8 cellular contexts compared by ENCODE assay signal in the genomic region with DNA sequence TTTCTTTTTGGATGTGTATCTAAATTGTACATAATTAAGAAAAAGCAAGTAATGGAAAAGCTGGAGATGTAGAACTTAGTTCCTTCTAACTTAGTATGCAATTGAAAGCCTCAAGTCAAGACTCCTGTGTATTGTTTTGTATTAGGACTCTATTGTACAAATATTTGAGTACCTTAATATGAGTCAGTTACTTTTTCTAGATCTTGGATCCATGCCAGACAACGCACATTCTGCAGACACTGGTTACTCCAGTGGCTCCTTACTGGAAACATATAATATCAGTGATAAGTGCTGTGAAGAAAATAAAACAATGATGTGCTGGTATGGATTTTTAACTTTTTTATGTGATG. TPM values are rescaled to one million over a fixed set of nuclear protein-coding genes. Genes with fewer than 3 reads are reported as not detected.
DNase-seq lines count a peak whose midpoint lies in the region; ATAC-seq and TF ChIP-seq lines count a peak whose summit lies in the region.

No MANE protein-coding gene starts in this region.

- no peak for ATAC-seq in gastrocnemius medialis
- no peak for ATAC-seq in GM18858 (IDR thresholded peaks at IDR 0.05; ENCODE audit: unreplicated experiment)

- H3K4me2 ChIP-seq in MM.1S (ENCODE audit: low read depth, low read length): peak overlapping the region; percentile 80

- H3F3A ChIP-seq in MM.1S (ENCODE audit: insufficient read depth, low read length): 0 out of 2 replicates have a peak, but pooled peaks cover 6% of the 10 kb centered on the region

- DNase-seq in NCI-H1105 treated with DMSO at 0.1 percent for 48 hours (lab: John Stamatoyannopoulos, UW) (peak; percentile 42), NCI-H1105 (lab: John Stamatoyannopoulos, UW) (no peak), MM.1S (no peak), fibroblast of the conjunctiva (ENCODE audit: low read depth) (peak; percentile 55), gastrocnemius medialis (no peak), NCI-H187 (lab: John Stamatoyannopoulos, UW) (no peak)
- DNase-seq in activated CD4-positive, alpha-beta T cell treated with anti-CD3 and anti-CD28 coated beads, Interleukin-2, amount 10 ng/mL, durations not matched to agents 7 days and 5 days: peak; percentile 32

- no peak overlapping the region for H3K27ac ChIP-seq in MM.1S (ENCODE audit: low read length)
- H3K27ac ChIP-seq in gastrocnemius medialis: peak overlapping the region; percentile 92 to 97 (median 96)

- no peaks in the 10 kb centered on the region for H3K9me2 ChIP-seq in MM.1S (replicated peaks; ENCODE audit: insufficient read depth, low read length)

- no peak for TF ChIP-seq CTCF in MM.1S (IDR thresholded peaks at IDR 0.05; ENCODE audit: low read length)
- TF ChIP-seq CTCF in gastrocnemius medialis (IDR thresholded peaks at IDR 0.05 in 4 of 5, conservative IDR thresholded peaks at IDR 0.05 in 1 of 5): no peak

- H3K36me3 Mint-ChIP-seq in activated CD4-positive, alpha-beta T cell treated with anti-CD3 and anti-CD28 coated beads, Interleukin-2, amount 10 ng/mL, durations not matched to agents 7 days and 5 days (ENCODE audit: low read depth): peaks cover 44% of the 10 kb centered on the region

- H4K20me1 ChIP-seq in MM.1S (ENCODE audit: insufficient read depth, low read length): no peaks in the 10 kb centered on the region

- peaks cover 23% of the 10 kb centered on the region for H3K79me2 ChIP-seq in MM.1S (ENCODE audit: low read length)

- POLR2A ChIA-PET in activated CD4-positive, alpha-beta T cell treated with anti-CD3 and anti-CD28 coated beads, Interleukin-2, amount 10 ng/mL, durations not matched to agents 7 days and 5 days (lab: Charles Lee): interaction anchor here (1.0 kb wide), 1 partner anchor 98 kb away, joined by 15 read pairs; no protein-coding TSS in a partner anchor

- H3K9me3 ChIP-seq in MM.1S (replicated peaks; ENCODE audit: insufficient read depth, low read length): no peaks in the 10 kb centered on the region
- H3K9me3 ChIP-seq in gastrocnemius medialis: no peaks in the 10 kb centered on the region

- H3K27me3 ChIP-seq in MM.1S (replicated peaks; ENCODE audit: insufficient read depth, low read length) (no peaks in the 10 kb centered on the region), gastrocnemius medialis (no peaks in the 10 kb centered on the region)

- intact Hi-C loops in gastrocnemius medialis (cut with DNase I; ENCODE audit: low total_unique reads): loop anchor here (5.0 to 10.0 kb wide), 4 partner anchors 161 to 1526 kb away; partner anchors contain the start of genes DNAH7 and STK17B

- peaks cover 32% of the 10 kb centered on the region for H3K4me1 Mint-ChIP-seq in activated CD4-positive, alpha-beta T cell treated with anti-CD3 and anti-CD28 coated beads, Interleukin-2, amount 10 ng/mL, durations not matched to agents 7 days and 5 days

- no peaks in the 10 kb centered on the region for H3K9me3 Mint-ChIP-seq in activated CD4-positive, alpha-beta T cell treated with anti-CD3 and anti-CD28 coated beads, Interleukin-2, amount 10 ng/mL, durations not matched to agents 7 days and 5 days

- H2AFZ ChIP-seq in MM.1S (ENCODE audit: low read length): no peak overlapping the region

- H3K27me3 Mint-ChIP-seq in activated CD4-positive, alpha-beta T cell treated with anti-CD3 and anti-CD28 coated beads, Interleukin-2, amount 10 ng/mL, durations not matched to agents 7 days and 5 days: peaks cover 2% of the 10 kb centered on the region

- H3K4me1 ChIP-seq in MM.1S (ENCODE audit: low read length) (peaks cover 18% of the 10 kb centered on the region; the same call in 1 of the 2 replicates), gastrocnemius medialis (peaks cover 23% of the 10 kb centered on the region in 2 donors)

- in situ Hi-C loops in gastrocnemius medialis (cut with MboI; ENCODE audit: low sequenced_read_pairs in 4 of 4): no loop called here

- no peaks in the 10 kb centered on the region for H3K36me3 ChIP-seq in MM.1S (replicated peaks; ENCODE audit: insufficient read depth, low read length)
- no peaks in the 10 kb centered on the region for H3K36me3 ChIP-seq in gastrocnemius medialis

- CTCF ChIA-PET in activated CD4-positive, alpha-beta T cell treated with anti-CD3 and anti-CD28 coated beads, Interleukin-2, amount 10 ng/mL, durations not matched to agents 7 days and 5 days (lab: Charles Lee): interaction anchor here (1.0 kb wide), 1 partner anchor 161 kb away, joined by 3 read pairs; no protein-coding TSS in a partner anchor

- no peak for TF ChIP-seq POLR2A in gastrocnemius medialis (IDR thresholded peaks at IDR 0.05)

- peak overlapping the region; percentile 99 for H3K27ac Mint-ChIP-seq in activated CD4-positive, alpha-beta T cell treated with anti-CD3 and anti-CD28 coated beads, Interleukin-2, amount 10 ng/mL, durations not matched to agents 7 days and 5 days

- H3K4me3 ChIP-seq in MM.1S (ENCODE audit: low read length) (peak overlapping the region; percentile 86), gastrocnemius medialis (peak overlapping the region; percentile 80 to 94 (median 88))

- H3K4me3 Mint-ChIP-seq in activated CD4-positive, alpha-beta T cell treated with anti-CD3 and anti-CD28 coated beads, Interleukin-2, amount 10 ng/mL, durations not matched to agents 7 days and 5 days: peak overlapping the region; percentile 97

- peak overlapping the region; percentile 97 for H3K9ac ChIP-seq in MM.1S (ENCODE audit: low read length)

RNA-seq across cellular contexts. Expression of gene SLC39A10, which starts 1.5 kb away (rescaled TPM):
- total RNA-seq in activated CD4-positive, alpha-beta T cell treated with anti-CD3 and anti-CD28 coated beads, Interleukin-2, amount 10 ng/mL, durations not matched to agents 7 days and 5 days: 10 to 100 TPM; 46.9 to 55.6 TPM
- total RNA-seq in gastrocnemius medialis: 1 to 10 TPM; 1.6 to 3.5 (median 2.1) TPM

Comparison
In these comparisons a context has a peak if more than half of its experiments do, and no peak if none do; other contexts are left out.
1. DNase-seq: peak in NCI-H1105 treated with DMSO at 0.1 percent for 48 hours (single experiment), activated CD4-positive, alpha-beta T cell treated with anti-CD3 and anti-CD28 coated beads, Interleukin-2, amount 10 ng/mL, durations not matched to agents 7 days and 5 days (single experiment) and fibroblast of the conjunctiva (single experiment); none in NCI-H1105 (single experiment), MM.1S (single experiment), gastrocnemius medialis (0 of 2) and NCI-H187 (0 of 2).
2. RNA of gene SLC39A10, which starts 1.5 kb away (total RNA-seq): 46.9 to 55.6 TPM in activated CD4-positive, alpha-beta T cell treated with anti-CD3 and anti-CD28 coated beads, Interleukin-2, amount 10 ng/mL, durations not matched to agents 7 days and 5 days; 1.6 to 3.5 TPM in gastrocnemius medialis; every median in the first group is over 10 times any median in the second.